Comparison of ENCODE assay signal across 26 cellular contexts in the genomic region with DNA sequence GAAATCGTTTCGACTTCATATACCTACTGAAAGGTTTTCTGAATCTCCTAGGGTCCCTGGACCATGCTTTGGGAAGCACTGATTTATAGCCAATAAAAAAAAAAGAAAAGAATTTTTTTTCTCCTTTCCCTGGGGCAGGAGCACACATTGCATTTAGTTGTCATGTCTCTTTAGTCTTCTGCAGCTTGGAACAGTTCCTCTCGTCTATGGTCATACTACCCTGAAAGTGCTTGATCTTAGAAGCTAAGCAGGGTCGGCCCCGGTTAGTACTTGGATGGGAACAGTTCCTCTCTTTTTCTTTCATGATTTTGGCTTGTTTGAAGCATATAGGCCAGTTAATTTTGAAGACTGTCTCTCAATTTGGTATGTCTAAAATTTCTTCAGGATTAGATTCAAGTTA. TPM values are rescaled to one million over a fixed set of nuclear protein-coding genes. Genes with fewer than 3 reads are reported as not detected.
"Had no signal": no experiment of that assay in that cellular context is flagged by ENCODE, and none has a peak within 500 bp of the region (broad histone marks: within the 10 kb centered on the region; RNA-seq: fewer than 3 reads in every experiment).

No MANE protein-coding gene starts in this region.

- H3K36me3 Mint-ChIP-seq: activated naive CD4-positive, alpha-beta T cell treated with anti-CD3 and anti-CD28 coated beads, Interleukin-2, amount 10 ng/mL, durations not matched to agents 7 days and 5 days; activated naive CD8-positive, alpha-beta T cell treated with anti-CD3 and anti-CD28 coated beads for 36 hours had no signal

- H3K36me3 ChIP-seq: brain microvascular endothelial cell, cardiac muscle cell had no signal

- H3K27ac Mint-ChIP-seq: activated B cell treated with CpG ODN at 0.5 μM for 24 hours; activated CD4-positive, alpha-beta T cell treated with anti-CD3 and anti-CD28 coated beads, Interleukin-2, amount 10 ng/mL, durations not matched to agents 24 days and 14 days; activated naive CD4-positive, alpha-beta T cell treated with anti-CD3 and anti-CD28 coated beads, Interleukin-2, amount 10 ng/mL, durations not matched to agents 7 days and 5 days; activated naive CD8-positive, alpha-beta T cell treated with anti-CD3 and anti-CD28 coated beads for 36 hours; activated T-helper 2 cell treated with anti-CD3 and anti-CD28 coated beads, Interferon-gamma antibody, Interleukin-2, Interleukin-4, amounts not matched to agents 10 μg/mL and 5 μg/mL and 100 μg/mL, durations not matched to agents 14 hours and 24 hours and 36 hours had no signal

- H3K4me1 Mint-ChIP-seq: activated B cell treated with CpG ODN at 0.5 μM for 24 hours; activated CD4-positive, alpha-beta T cell treated with anti-CD3 and anti-CD28 coated beads, Interleukin-2, amount 10 ng/mL, durations not matched to agents 24 days and 14 days; activated naive CD4-positive, alpha-beta T cell treated with anti-CD3 and anti-CD28 coated beads, Interleukin-2, amount 10 ng/mL, durations not matched to agents 7 days and 5 days; activated naive CD8-positive, alpha-beta T cell treated with anti-CD3 and anti-CD28 coated beads for 36 hours had no signal

- FAIRE-seq: RCC 7860, TTC549 had no signal

- DNase-seq: activated B cell treated with CpG ODN at 0.5 μM for 24 hours; activated CD4-positive, alpha-beta T cell treated with anti-CD3 and anti-CD28 coated beads for 1 hour; activated CD4-positive, alpha-beta T cell treated with anti-CD3 and anti-CD28 coated beads, Interleukin-2, amount 10 ng/mL, durations not matched to agents 24 days and 14 days; activated CD4-positive, alpha-beta T cell treated with anti-CD3 and anti-CD28 coated beads, Interleukin-2, amount 50 U/mL, for 48 hours; activated gamma-delta T cell treated with Interleukin-2 at 50 U/mL for 16 hours; activated naive CD4-positive, alpha-beta T cell treated with anti-CD3 and anti-CD28 coated beads, Interleukin-2, amount 10 ng/mL, durations not matched to agents 7 days and 5 days; activated naive CD8-positive, alpha-beta T cell treated with anti-CD3 and anti-CD28 coated beads for 36 hours; activated T-cell treated with anti-CD3 and anti-CD28 coated beads, Interleukin-2, amount 50 U/mL, for 48 hours; brain microvascular endothelial cell; NCI-H1092; NCI-H1417 treated with DMSO at 0.1 percent for 48 hours; NCI-H1694; NCI-H2029; NCI-H2107; NCI-H2171 treated with DMSO at 0.1 percent for 48 hours; NCI-H226; NCI-H526; PC-3; SHP77; T-helper 2 cell; T1000 had no signal

- H3K27me3 ChIP-seq: brain microvascular endothelial cell, cardiac muscle cell had no signal

- H3K27ac ChIP-seq: brain microvascular endothelial cell, cardiac muscle cell had no signal

- H3K4me3 Mint-ChIP-seq: activated B cell treated with CpG ODN at 0.5 μM for 24 hours; activated CD4-positive, alpha-beta T cell treated with anti-CD3 and anti-CD28 coated beads, Interleukin-2, amount 10 ng/mL, durations not matched to agents 24 days and 14 days; activated naive CD4-positive, alpha-beta T cell treated with anti-CD3 and anti-CD28 coated beads, Interleukin-2, amount 10 ng/mL, durations not matched to agents 7 days and 5 days; activated naive CD8-positive, alpha-beta T cell treated with anti-CD3 and anti-CD28 coated beads for 36 hours had no signal

- H3K4me3 ChIP-seq: cardiac muscle cell had no signal

- H3K9me3 Mint-ChIP-seq: activated B cell treated with CpG ODN at 0.5 μM for 24 hours; activated CD4-positive, alpha-beta T cell treated with anti-CD3 and anti-CD28 coated beads, Interleukin-2, amount 10 ng/mL, durations not matched to agents 24 days and 14 days; activated naive CD4-positive, alpha-beta T cell treated with anti-CD3 and anti-CD28 coated beads, Interleukin-2, amount 10 ng/mL, durations not matched to agents 7 days and 5 days; activated naive CD8-positive, alpha-beta T cell treated with anti-CD3 and anti-CD28 coated beads for 36 hours; activated T-helper 2 cell treated with anti-CD3 and anti-CD28 coated beads, Interferon-gamma antibody, Interleukin-2, Interleukin-4, amounts not matched to agents 10 μg/mL and 5 μg/mL and 100 μg/mL, durations not matched to agents 14 hours and 24 hours and 36 hours had no signal

- H3K27me3 Mint-ChIP-seq: activated B cell treated with CpG ODN at 0.5 μM for 24 hours; activated naive CD8-positive, alpha-beta T cell treated with anti-CD3 and anti-CD28 coated beads for 36 hours had no signal

- ATAC-seq: PC-3 had no signal

RNA-seq across cellular contexts. Expression of a gene that starts 3.7 kb away (rescaled TPM):
- total RNA-seq: activated CD4-positive, alpha-beta T cell treated with anti-CD3 and anti-CD28 coated beads, Interleukin-2, amount 10 ng/mL, durations not matched to agents 24 days and 14 days; activated naive CD8-positive, alpha-beta T cell treated with anti-CD3 and anti-CD28 coated beads for 36 hours; activated T-helper 2 cell treated with anti-CD3 and anti-CD28 coated beads, Interferon-gamma antibody, Interleukin-2, Interleukin-4, amounts not matched to agents 10 μg/mL and 5 μg/mL and 100 μg/mL, durations not matched to agents 14 hours and 24 hours and 36 hours; LHCN-M2; PC-3 had no signal
- polyA plus RNA-seq: cardiac muscle cell had no signal
